8 cellular contexts compared by ENCODE assay signal in genomic region chr19:10315335-10316214, GRCh38. TPM values are rescaled to one million over a fixed set of nuclear protein-coding genes. Genes with fewer than 3 reads are reported as not detected.
A peak's percentile ranks its signal among the peaks of the same experiment; 100 is the strongest.
DNase-seq lines count a peak whose midpoint lies in the region; ATAC-seq and TF ChIP-seq lines count a peak whose summit lies in the region.

Gene FDX2, minus strand, starts transcription at chr19:10316015. Its CDS starts 19 bp downstream, at chr19:10315996.

- H3K4me2 ChIP-seq in BLaER1 treated with 17β-estradiol and CSF1 and Interleukin-3, amounts not matched to agents 10 nM and 100 nM: peak within 1 kb of the TSS; percentile 89 to 99 (median 97)

- H3K36me3 ChIP-seq in BLaER1 treated with 17β-estradiol and CSF1 and Interleukin-3, amounts not matched to agents 10 nM and 100 nM: peaks cover 37 to 54% (median 43%) of the 10 kb centered on the region in 11 experiments
- H3K36me3 ChIP-seq in neuron (ENCODE audit: insufficient read depth, low read length): peaks cover 40% of the 10 kb centered on the region
- H3K36me3 ChIP-seq in stomach smooth muscle (ENCODE audit: control insufficient read depth in 2 of 2, insufficient read depth in 2 of 2, low read length in 2 of 2): peaks cover 16 to 26% of the 10 kb centered on the region in 2 donors

- H3K4me3 ChIP-seq in BLaER1 treated with 17β-estradiol and CSF1 and Interleukin-3, amounts not matched to agents 10 nM and 100 nM: peak within 1 kb of the TSS; percentile 69 to 91 (median 84)
- peak within 1 kb of the TSS; percentile 83 for H3K4me3 ChIP-seq in neuron (ENCODE audit: low read length)
- H3K4me3 ChIP-seq in stomach smooth muscle (ENCODE audit: low read length in 2 of 2): peak within 1 kb of the TSS; percentile 85 to 91

- H4K20me1 ChIP-seq in BLaER1 treated with 17β-estradiol and CSF1 and Interleukin-3, amounts not matched to agents 10 nM and 100 nM: peaks cover 0 to 42% (median 13%) of the 10 kb centered on the region in 11 experiments; a peak in 12 of 22 replicates

- peak within 1 kb of the TSS; percentile 91 for H2AFZ ChIP-seq in neuron (ENCODE audit: low read depth, low read length)

- H3K27ac ChIP-seq in BLaER1 treated with 17β-estradiol and CSF1 and Interleukin-3, amounts not matched to agents 10 nM and 100 nM: peak within 1 kb of the TSS in 9 of 11 experiments; percentile 49 to 76 (median 70); a peak in 18 of 22 replicates
- H3K27ac ChIP-seq in foreskin keratinocyte (peak within 1 kb of the TSS; percentile 72), stomach smooth muscle (ENCODE audit: low read length) (no peak within 1 kb of the TSS)

- no peak for TF ChIP-seq CTCF in foreskin keratinocyte (conservative IDR thresholded peaks at IDR 0.05)

- no peaks in the 10 kb centered on the region for H3K27me3 ChIP-seq in BLaER1 treated with 17β-estradiol and CSF1 and Interleukin-3, amounts not matched to agents 10 nM and 100 nM
- H3K27me3 ChIP-seq in foreskin keratinocyte (no peaks in the 10 kb centered on the region), neuron (ENCODE audit: insufficient read depth, low read length) (no peaks in the 10 kb centered on the region), stomach smooth muscle (ENCODE audit: control insufficient read depth in 1 of 2, insufficient read depth in 2 of 2, low read length in 2 of 2) (no peaks in the 10 kb centered on the region)

- DNase-seq in M059J (ENCODE audit: low read depth) (peak; percentile 81), SHP77 treated with DMSO at 0.1 percent for 48 hours (lab: John Stamatoyannopoulos, UW) (peak; percentile 54), activated gamma-delta T cell treated with Interleukin-2 at 50 U/mL for 16 hours (peak; percentile 89), foreskin keratinocyte (peak in 1 of 2 donors; percentile 68)

- no peaks in the 10 kb centered on the region for H3K9me3 ChIP-seq in BLaER1 treated with 17β-estradiol and CSF1 and Interleukin-3, amounts not matched to agents 10 nM and 100 nM (replicated peaks in 1 of 11)
- H3K9me3 ChIP-seq in neuron (ENCODE audit: low read length) (no peaks in the 10 kb centered on the region), stomach smooth muscle (ENCODE audit: control insufficient read depth in 2 of 2, low read length in 2 of 2) (no peaks in the 10 kb centered on the region)

- ATAC-seq in GM19467 (IDR thresholded peaks at IDR 0.05; ENCODE audit: unreplicated experiment) (peak; percentile 64), foreskin keratinocyte (peak; percentile 76)

- peak within 1 kb of the TSS; percentile 72 to 87 (median 79) for H3K9ac ChIP-seq in BLaER1 treated with 17β-estradiol and CSF1 and Interleukin-3, amounts not matched to agents 10 nM and 100 nM
- peak within 1 kb of the TSS; percentile 79 for H3K9ac ChIP-seq in stomach smooth muscle (ENCODE audit: low read length in 2 of 2)

- H3K4me1 ChIP-seq in BLaER1 treated with 17β-estradiol and CSF1 and Interleukin-3, amounts not matched to agents 10 nM and 100 nM: peaks cover 12 to 30% (median 25%) of the 10 kb centered on the region in 10 experiments; a peak in 19 of 20 replicates
- H3K4me1 ChIP-seq in foreskin keratinocyte: no peaks in the 10 kb centered on the region
- peaks cover 10% of the 10 kb centered on the region for H3K4me1 ChIP-seq in neuron (ENCODE audit: insufficient read depth, low read length)
- H3K4me1 ChIP-seq in stomach smooth muscle (ENCODE audit: control insufficient read depth, insufficient read depth, low read length): peaks cover 12% of the 10 kb centered on the region

RNA-seq across cellular contexts. Expression of gene FDX2, which starts in this region (rescaled TPM):
- 26.7 and 37.9 TPM in 2 replicates for total RNA-seq in M059J (2014; rRNA removed; shearing (Covaris generic))
- 30.9 and 33.2 TPM in 2 replicates for total RNA-seq in foreskin keratinocyte
- 58.1 and 63.7 TPM in 2 replicates for polyA plus RNA-seq in foreskin keratinocyte
